ENCODE assay signal across 8 cellular contexts in the genomic region with DNA sequence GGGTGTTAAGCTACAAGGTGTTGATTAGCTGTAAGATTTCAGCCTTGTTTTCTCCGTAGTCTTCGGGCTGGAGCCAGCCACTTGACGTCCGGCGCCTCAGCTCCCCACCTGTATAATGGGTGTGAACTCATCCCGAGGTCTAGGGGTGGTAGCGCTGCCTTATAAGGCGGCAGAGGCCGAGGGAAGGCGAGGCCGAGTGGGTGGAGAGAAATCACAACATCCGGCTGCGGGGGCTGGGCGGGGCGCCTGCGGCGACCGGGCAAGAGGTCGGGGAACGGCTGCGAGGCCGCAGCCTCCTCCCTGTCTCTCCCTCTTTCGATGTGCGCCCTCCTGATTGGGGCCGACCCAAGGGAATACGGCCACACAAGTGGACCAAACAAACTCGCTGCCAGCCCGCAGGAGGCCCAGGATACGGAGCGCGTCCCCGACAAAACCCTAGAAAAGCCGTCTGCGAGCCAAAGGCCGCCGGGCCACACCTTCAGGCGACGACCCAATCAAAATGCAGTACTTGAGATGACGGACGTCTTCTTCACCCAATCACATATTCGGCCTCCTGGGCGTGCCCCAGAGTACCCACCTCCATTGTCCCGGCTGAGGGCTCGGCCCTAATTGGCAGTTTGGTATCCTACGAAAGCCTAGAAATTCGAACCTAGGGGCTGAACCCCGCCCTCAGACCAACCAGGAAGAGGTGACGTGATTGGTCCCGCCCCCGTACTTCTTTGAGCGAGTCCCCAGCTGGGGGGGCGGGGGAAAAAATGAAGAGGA. TPM values are rescaled to one million over a fixed set of nuclear protein-coding genes. Genes with fewer than 3 reads are reported as not detected.
DNase-seq lines count a peak whose midpoint lies in the region; ATAC-seq and TF ChIP-seq lines count a peak whose summit lies in the region.

No MANE protein-coding gene starts in this region.

- H3K4me1 Mint-ChIP-seq in activated naive CD8-positive, alpha-beta T cell (ENCODE audit: low read depth), result peaks cover 43% of the 10 kb centered on the region

- peak; percentile 73 for ATAC-seq in HG02623 (IDR thresholded peaks at IDR 0.05; ENCODE audit: unreplicated experiment)
- ATAC-seq in SK-N-SH treated with all-trans-retinoic acid at 6 μM for 48 hours, result peak; percentile 95

- H3K27me3 ChIP-seq in suprapubic skin, result no peaks in the 10 kb centered on the region

- H3K9me3 ChIP-seq in suprapubic skin, result no peaks in the 10 kb centered on the region

- peak; percentile 99 for DNase-seq in GM10266 (ENCODE audit: extremely low spot score)
- DNase-seq in NCI-H1092 treated with DMSO at 0.1 percent for 48 hours (lab: John Stamatoyannopoulos, UW), result peak; percentile 99
- DNase-seq in glomerular endothelial cell (ENCODE audit: extremely low read depth, low read depth, low spot score), result peak; percentile 100
- peak; percentile 94 to 100 (median 100) for DNase-seq in nucleus accumbens (lab: John Stamatoyannopoulos, UW)
- DNase-seq in suprapubic skin (ENCODE audit: low spot score in 2 of 2), result peak; percentile 100

- under 1% methylated on average over 34 of the region's 52 CpGs for WGBS in suprapubic skin

- TF ChIP-seq POLR2A in suprapubic skin (IDR thresholded peaks at IDR 0.05), result peak; percentile 9 to 31

- no peaks in the 10 kb centered on the region for H3K9me3 Mint-ChIP-seq in activated naive CD8-positive, alpha-beta T cell (ENCODE audit: low read depth)

- H3K4me3 Mint-ChIP-seq in activated naive CD8-positive, alpha-beta T cell, result peak overlapping the region; percentile 95

- H3K4me1 ChIP-seq in suprapubic skin, result peaks cover 49% of the 10 kb centered on the region

- H3K4me3 ChIP-seq in suprapubic skin, result peak overlapping the region; percentile 87

- peak overlapping the region; percentile 88 for H3K27ac ChIP-seq in suprapubic skin

- peaks cover 2% of the 10 kb centered on the region for H3K36me3 ChIP-seq in suprapubic skin

- no peak for TF ChIP-seq CTCF in GM10266 (IDR thresholded peaks at IDR 0.05; ENCODE audit: control insufficient read depth, insufficient read depth, low read depth, missing control alignments)
- TF ChIP-seq CTCF in suprapubic skin (IDR thresholded peaks at IDR 0.05), result no peak

- H3K27me3 Mint-ChIP-seq in activated naive CD8-positive, alpha-beta T cell, result no peaks in the 10 kb centered on the region

- TF ChIP-seq EP300 in suprapubic skin (IDR thresholded peaks at IDR 0.05), result no peak

- peak overlapping the region; percentile 98 for H3K27ac Mint-ChIP-seq in activated naive CD8-positive, alpha-beta T cell

- peaks cover 2% of the 10 kb centered on the region for H3K36me3 Mint-ChIP-seq in activated naive CD8-positive, alpha-beta T cell

TF ChIP-seq in SK-N-SH treated with all-trans-retinoic acid at 6 μM for 48 hours, 23 proteins besides CTCF, POLR2A, EP300 and RAD21:
- TF ChIP-seq GLIS3 (CRISPR knock-in tag; IDR thresholded peaks at IDR 0.05) (no peak), ZNF565 (CRISPR knock-in tag; conservative IDR thresholded peaks at IDR 0.05; ENCODE audit: low read depth) (no peak), SNAI2 (CRISPR knock-in tag; IDR thresholded peaks at IDR 0.05) (no peak), ZFP30 (CRISPR knock-in tag; IDR thresholded peaks at IDR 0.05) (no peak), RARB (CRISPR knock-in tag; IDR thresholded peaks at IDR 0.05) (no peak), ARNTL (CRISPR knock-in tag; IDR thresholded peaks at IDR 0.05; ENCODE audit: borderline replicate concordance, low read depth) (no peak), PPARA (CRISPR knock-in tag; IDR thresholded peaks at IDR 0.05; ENCODE audit: borderline replicate concordance) (no peak), ZC3H10 (CRISPR knock-in tag; IDR thresholded peaks at IDR 0.05) (no peak)
- TF ChIP-seq, protein P1, sequence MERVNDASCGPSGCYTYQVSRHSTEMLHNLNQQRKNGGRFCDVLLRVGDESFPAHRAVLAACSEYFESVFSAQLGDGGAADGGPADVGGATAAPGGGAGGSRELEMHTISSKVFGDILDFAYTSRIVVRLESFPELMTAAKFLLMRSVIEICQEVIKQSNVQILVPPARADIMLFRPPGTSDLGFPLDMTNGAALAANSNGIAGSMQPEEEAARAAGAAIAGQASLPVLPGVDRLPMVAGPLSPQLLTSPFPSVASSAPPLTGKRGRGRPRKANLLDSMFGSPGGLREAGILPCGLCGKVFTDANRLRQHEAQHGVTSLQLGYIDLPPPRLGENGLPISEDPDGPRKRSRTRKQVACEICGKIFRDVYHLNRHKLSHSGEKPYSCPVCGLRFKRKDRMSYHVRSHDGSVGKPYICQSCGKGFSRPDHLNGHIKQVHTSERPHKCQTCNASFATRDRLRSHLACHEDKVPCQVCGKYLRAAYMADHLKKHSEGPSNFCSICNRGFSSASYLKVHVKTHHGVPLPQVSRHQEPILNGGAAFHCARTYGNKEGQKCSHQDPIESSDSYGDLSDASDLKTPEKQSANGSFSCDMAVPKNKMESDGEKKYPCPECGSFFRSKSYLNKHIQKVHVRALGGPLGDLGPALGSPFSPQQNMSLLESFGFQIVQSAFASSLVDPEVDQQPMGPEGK (CRISPR knock-in tag; IDR thresholded peaks at IDR 0.05; ENCODE audit: borderline replicate concordance), result peak; percentile 17; the same call in 1 of the 2 replicates
- TF ChIP-seq, protein P2, sequence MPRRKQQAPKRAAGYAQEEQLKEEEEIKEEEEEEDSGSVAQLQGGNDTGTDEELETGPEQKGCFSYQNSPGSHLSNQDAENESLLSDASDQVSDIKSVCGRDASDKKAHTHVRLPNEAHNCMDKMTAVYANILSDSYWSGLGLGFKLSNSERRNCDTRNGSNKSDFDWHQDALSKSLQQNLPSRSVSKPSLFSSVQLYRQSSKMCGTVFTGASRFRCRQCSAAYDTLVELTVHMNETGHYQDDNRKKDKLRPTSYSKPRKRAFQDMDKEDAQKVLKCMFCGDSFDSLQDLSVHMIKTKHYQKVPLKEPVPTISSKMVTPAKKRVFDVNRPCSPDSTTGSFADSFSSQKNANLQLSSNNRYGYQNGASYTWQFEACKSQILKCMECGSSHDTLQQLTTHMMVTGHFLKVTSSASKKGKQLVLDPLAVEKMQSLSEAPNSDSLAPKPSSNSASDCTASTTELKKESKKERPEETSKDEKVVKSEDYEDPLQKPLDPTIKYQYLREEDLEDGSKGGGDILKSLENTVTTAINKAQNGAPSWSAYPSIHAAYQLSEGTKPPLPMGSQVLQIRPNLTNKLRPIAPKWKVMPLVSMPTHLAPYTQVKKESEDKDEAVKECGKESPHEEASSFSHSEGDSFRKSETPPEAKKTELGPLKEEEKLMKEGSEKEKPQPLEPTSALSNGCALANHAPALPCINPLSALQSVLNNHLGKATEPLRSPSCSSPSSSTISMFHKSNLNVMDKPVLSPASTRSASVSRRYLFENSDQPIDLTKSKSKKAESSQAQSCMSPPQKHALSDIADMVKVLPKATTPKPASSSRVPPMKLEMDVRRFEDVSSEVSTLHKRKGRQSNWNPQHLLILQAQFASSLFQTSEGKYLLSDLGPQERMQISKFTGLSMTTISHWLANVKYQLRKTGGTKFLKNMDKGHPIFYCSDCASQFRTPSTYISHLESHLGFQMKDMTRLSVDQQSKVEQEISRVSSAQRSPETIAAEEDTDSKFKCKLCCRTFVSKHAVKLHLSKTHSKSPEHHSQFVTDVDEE (CRISPR knock-in tag; IDR thresholded peaks at IDR 0.05), result peak; percentile 41; the same call in 1 of the 2 replicates

RNA-seq across cellular contexts. Expression of a gene that starts 0.5 kb away (rescaled TPM):
- 21.7 and 27.5 TPM in 2 replicates for total RNA-seq in glomerular endothelial cell
- total RNA-seq in suprapubic skin, result 10 to 100 TPM; 29.1 to 62.2 (median 37.1) TPM

RNA-seq across cellular contexts. Expression of a gene that starts 16.6 kb away (rescaled TPM):
- total RNA-seq in glomerular endothelial cell (0.53 and 4.3 TPM in 2 replicates), suprapubic skin (10 to 100 TPM in 1 of 4 donors, 1 to 10 TPM in 3; 2.3 to 18.4 (median 7.1) TPM)

RNA-seq across cellular contexts. Expression of a gene that starts 20.6 kb away (rescaled TPM):
- 13.5 and 20.0 TPM in 2 replicates for total RNA-seq in glomerular endothelial cell
- total RNA-seq in suprapubic skin, result 1 to 10 TPM; 5.7 to 9.8 (median 7.8) TPM

RNA-seq across cellular contexts. Expression of a gene that starts 25.5 kb away (rescaled TPM):
- total RNA-seq in glomerular endothelial cell (not detected in 2 replicates), suprapubic skin (not detected)

RNA-seq across cellular contexts. Expression of a gene that starts 41.7 kb away (rescaled TPM):
- not detected in 2 replicates for total RNA-seq in glomerular endothelial cell
- total RNA-seq in suprapubic skin, result under 1 TPM in 1 of 4 donors, not detected in 3; 0.29 TPM

Comparison
In these comparisons a context has a peak if more than half of its experiments do, and no peak if none do; other contexts are left out.
1. Peak in every context shown above with its lines: DNase-seq, ATAC-seq, H3K4me3 ChIP-seq and H3K27ac ChIP-seq.